ENCODE assay signal across 25 cellular contexts in genomic region chr15:68290715-68291114, GRCh38.
"Had no signal": no experiment of that assay in that cellular context is flagged by ENCODE, and none has a peak within 500 bp of the region (broad histone marks: within the 10 kb centered on the region; RNA-seq: fewer than 3 reads in every experiment).

No MANE protein-coding gene starts in this region.

- DNase-seq: activated CD4-positive, alpha-beta T cell treated with anti-CD3 and anti-CD28 coated beads, Interleukin-2, amount 50 U/mL, for 1 hour; activated CD8-positive, alpha-beta T cell treated with anti-CD3 and anti-CD28 coated beads for 36 hours; activated gamma-delta T cell treated with Interleukin-2 at 50 U/mL for 16 hours; activated T-cell treated with anti-CD3 and anti-CD28 coated beads, Interleukin-2, amount 50 U/mL, for 4 hours; anterior cingulate cortex; cerebellar nuclear complex; cortex of kidney; effector memory CD8-positive, alpha-beta T cell; erythroblast; mucosa of descending colon; stimulated activated CD4-positive, alpha-beta T cell treated with anti-CD3 and anti-CD28 coated beads, Interleukin-1b, Interleukin-23, amount 100 ng/mL, for 48 hours; stimulated activated CD4-positive, alpha-beta T cell treated with anti-CD3 and anti-CD28 coated beads, Interleukin-4, amount 100 ng/mL, for 4 hours; stimulated activated CD8-positive, alpha-beta memory T cell treated with anti-CD3 and anti-CD28 coated beads, Interleukin-4, amount 100 ng/mL, for 48 hours; stomach; T-helper 1 cell; tibial artery had no signal

- H3K4me3 Mint-ChIP-seq: activated CD8-positive, alpha-beta T cell treated with anti-CD3 and anti-CD28 coated beads for 36 hours; activated T-cell treated with anti-CD3 and anti-CD28 coated beads, Interleukin-2, amount 50 U/mL, for 4 hours; activated T-helper 17 cell treated with anti-CD3 and anti-CD28 coated beads, Interleukin-2, amount 50 U/mL, for 72 hours; effector memory CD8-positive, alpha-beta T cell; natural killer cell treated with Interleukin-12 subunit alpha and Interleukin-12 subunit beta and Interleukin-15 and Interleukin-18, amount 100 ng/mL, for 72 hours; stimulated activated memory B cell treated with anti-CD40 and anti-IgM and Interleukin-4, amounts not matched to agents 10 μg/mL and 1 μg/mL and 100 μg/mL, for 72 hours; T-helper 2 cell treated with Interferon-gamma antibody and Interleukin-4, amounts not matched to agents 5 μg/mL and 100 μg/mL, for 36 hours had no signal

- H3K4me3 ChIP-seq: lung, mucosa of descending colon, smooth muscle cell, stomach, tibial artery had no signal

- H3K27ac ChIP-seq: stomach had no signal

- H3K27me3 Mint-ChIP-seq: activated CD8-positive, alpha-beta T cell treated with anti-CD3 and anti-CD28 coated beads for 36 hours; activated naive CD4-positive, alpha-beta T cell treated with anti-CD3 and anti-CD28 coated beads, Interleukin-2, amount 50 U/mL, for 24 hours; activated T-helper 17 cell treated with anti-CD3 and anti-CD28 coated beads, Interleukin-2, amount 50 U/mL, for 72 hours; effector memory CD8-positive, alpha-beta T cell; natural killer cell treated with Interleukin-12 subunit alpha and Interleukin-12 subunit beta and Interleukin-15 and Interleukin-18, amount 100 ng/mL, for 72 hours; stimulated activated memory B cell treated with anti-CD40 and anti-IgM and Interleukin-4, amounts not matched to agents 10 μg/mL and 1 μg/mL and 100 μg/mL, for 72 hours had no signal

- H3K9me3 Mint-ChIP-seq: activated CD8-positive, alpha-beta T cell treated with anti-CD3 and anti-CD28 coated beads for 36 hours; activated naive CD4-positive, alpha-beta T cell treated with anti-CD3 and anti-CD28 coated beads, Interleukin-2, amount 50 U/mL, for 24 hours; activated T-cell treated with anti-CD3 and anti-CD28 coated beads, Interleukin-2, amount 50 U/mL, for 4 hours; activated T-helper 17 cell treated with anti-CD3 and anti-CD28 coated beads, Interleukin-2, amount 50 U/mL, for 72 hours; effector memory CD8-positive, alpha-beta T cell; natural killer cell treated with Interleukin-12 subunit alpha and Interleukin-12 subunit beta and Interleukin-15 and Interleukin-18, amount 100 ng/mL, for 72 hours; stimulated activated memory B cell treated with anti-CD40 and anti-IgM and Interleukin-4, amounts not matched to agents 10 μg/mL and 1 μg/mL and 100 μg/mL, for 72 hours; T-helper 2 cell treated with Interferon-gamma antibody and Interleukin-4, amounts not matched to agents 5 μg/mL and 100 μg/mL, for 36 hours had no signal

- H3K4me2 ChIP-seq: smooth muscle cell had no signal

- H3K27ac Mint-ChIP-seq: activated T-helper 17 cell treated with anti-CD3 and anti-CD28 coated beads, Interleukin-2, amount 50 U/mL, for 72 hours; natural killer cell treated with Interleukin-12 subunit alpha and Interleukin-12 subunit beta and Interleukin-15 and Interleukin-18, amount 100 ng/mL, for 72 hours; T-helper 2 cell treated with Interferon-gamma antibody and Interleukin-4, amounts not matched to agents 5 μg/mL and 100 μg/mL, for 36 hours had no signal

- ATAC-seq: activated CD8-positive, alpha-beta T cell treated with anti-CD3 and anti-CD28 coated beads for 36 hours; activated T-cell treated with anti-CD3 and anti-CD28 coated beads, Interleukin-2, amount 50 U/mL, for 4 hours; activated T-helper 17 cell treated with anti-CD3 and anti-CD28 coated beads, Interleukin-2, amount 50 U/mL, for 72 hours; effector memory CD8-positive, alpha-beta T cell; left lobe of liver; mucosa of descending colon; natural killer cell treated with Interleukin-12 subunit alpha and Interleukin-12 subunit beta and Interleukin-15 and Interleukin-18, amount 100 ng/mL, for 72 hours; stimulated activated memory B cell treated with anti-CD40 and anti-IgM and Interleukin-4, amounts not matched to agents 10 μg/mL and 1 μg/mL and 100 μg/mL, for 72 hours had no signal

- H3K27me3 ChIP-seq: stomach, tibial artery had no signal

- H3K9me3 ChIP-seq: mucosa of descending colon, stomach, tibial artery had no signal

- FAIRE-seq: bronchial epithelial cell had no signal
